ENCODE assay signal across 9 cellular contexts in the genomic region with DNA sequence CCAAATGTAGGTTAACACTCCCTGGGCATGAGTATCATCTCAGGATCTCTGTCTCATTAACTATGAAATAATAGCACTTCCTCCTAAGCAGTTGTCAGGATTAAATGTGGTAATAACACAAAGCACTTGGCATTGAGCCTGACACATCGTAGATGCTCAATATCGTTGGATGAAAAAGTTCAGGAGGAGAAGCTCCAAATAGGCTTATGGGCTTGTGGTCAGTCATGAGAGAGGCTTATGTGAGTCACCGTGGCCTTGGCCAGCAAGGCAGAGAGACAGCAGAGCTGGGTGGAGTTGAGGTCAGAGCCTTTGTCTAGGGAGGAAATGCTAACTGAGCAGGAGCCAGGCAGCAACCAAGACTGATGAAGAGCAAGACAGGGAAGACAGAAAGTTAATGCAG.
DNase-seq lines count a peak whose midpoint lies in the region; ATAC-seq lines count a peak whose summit lies in the region.
"Had no signal": no experiment of that assay in that cellular context is flagged by ENCODE, and none has a peak within 500 bp of the region (broad histone marks: within the 10 kb centered on the region; RNA-seq: fewer than 3 reads in every experiment).

No MANE protein-coding gene starts in this region.

- H3K4me1 Mint-ChIP-seq in activated T-helper 2 cell treated with anti-CD3 and anti-CD28 coated beads, Interferon-gamma antibody, Interleukin-2, Interleukin-4, amounts not matched to agents 10 μg/mL and 5 μg/mL and 100 μg/mL, durations not matched to agents 14 hours and 24 hours and 36 hours (ENCODE audit: low read depth): peaks cover 45% of the 10 kb centered on the region

- no peaks in the 10 kb centered on the region for H3K36me3 ChIP-seq in neuronal stem cell (replicated peaks in 1 of 2; ENCODE audit: control insufficient read depth in 2 of 2, insufficient read depth in 2 of 2, low read length in 2 of 2)

- no peak overlapping the region for H2BK5ac ChIP-seq in neuronal stem cell (ENCODE audit: low read length)

- no peak overlapping the region for H2BK15ac ChIP-seq in neuronal stem cell (ENCODE audit: low read length)

- no peak overlapping the region for H3K27ac ChIP-seq in neuronal stem cell (replicated peaks; ENCODE audit: low read length)
- H3K27ac ChIP-seq: parathyroid adenoma had no signal

- intact Hi-C loops in activated T-helper 2 cell treated with anti-CD3 and anti-CD28 coated beads, Interferon-gamma antibody, Interleukin-2, Interleukin-4, amounts not matched to agents 10 μg/mL and 5 μg/mL and 100 μg/mL, durations not matched to agents 14 hours and 24 hours and 36 hours (cut with micrococcal nuclease): no loop called here

- no peak overlapping the region for H3K18ac ChIP-seq in neuronal stem cell (ENCODE audit: low read length)

- no peak overlapping the region for H4K8ac ChIP-seq in neuronal stem cell (ENCODE audit: low read depth, low read length)

- no peak overlapping the region for H3K4me2 ChIP-seq in neuronal stem cell (ENCODE audit: insufficient read depth, low read length, poor library complexity, severe bottlenecking)

- peak overlapping the region in 1 of 2 donors; percentile 37 for H3K4me3 ChIP-seq in neuronal stem cell (ENCODE audit: low read length in 2 of 2)

- peaks cover 0 to 4% of the 10 kb centered on the region in 2 donors for H3K4me1 ChIP-seq in neuronal stem cell (ENCODE audit: control insufficient read depth in 2 of 2, insufficient read depth in 1 of 2, low read depth in 1 of 2, low read length in 2 of 2)
- H3K4me1 ChIP-seq: parathyroid adenoma had no signal

- H4K91ac ChIP-seq in neuronal stem cell (ENCODE audit: low read depth, low read length, poor library complexity): no peak overlapping the region

- no peak overlapping the region for H3K4ac ChIP-seq in neuronal stem cell (ENCODE audit: low read length)

- no peak overlapping the region for H2BK120ac ChIP-seq in neuronal stem cell (ENCODE audit: low read depth, low read length)

- no peaks in the 10 kb centered on the region for H3K36me3 Mint-ChIP-seq in activated T-helper 2 cell treated with anti-CD3 and anti-CD28 coated beads, Interferon-gamma antibody, Interleukin-2, Interleukin-4, amounts not matched to agents 10 μg/mL and 5 μg/mL and 100 μg/mL, durations not matched to agents 14 hours and 24 hours and 36 hours (ENCODE audit: low read depth)

- no peaks in the 10 kb centered on the region for H3K9me3 Mint-ChIP-seq in activated T-helper 2 cell treated with anti-CD3 and anti-CD28 coated beads, Interferon-gamma antibody, Interleukin-2, Interleukin-4, amounts not matched to agents 10 μg/mL and 5 μg/mL and 100 μg/mL, durations not matched to agents 14 hours and 24 hours and 36 hours

- no peak overlapping the region for H2AFZ ChIP-seq in neuronal stem cell (ENCODE audit: low read length)
- H2AFZ ChIP-seq: parathyroid adenoma had no signal

- no peak overlapping the region for H3K4me3 Mint-ChIP-seq in activated T-helper 2 cell treated with anti-CD3 and anti-CD28 coated beads, Interferon-gamma antibody, Interleukin-2, Interleukin-4, amounts not matched to agents 10 μg/mL and 5 μg/mL and 100 μg/mL, durations not matched to agents 14 hours and 24 hours and 36 hours (ENCODE audit: low read depth)

- no peak overlapping the region for H2BK12ac ChIP-seq in neuronal stem cell (ENCODE audit: low read length)

- no peaks in the 10 kb centered on the region for H3K27me3 Mint-ChIP-seq in activated T-helper 2 cell treated with anti-CD3 and anti-CD28 coated beads, Interferon-gamma antibody, Interleukin-2, Interleukin-4, amounts not matched to agents 10 μg/mL and 5 μg/mL and 100 μg/mL, durations not matched to agents 14 hours and 24 hours and 36 hours (ENCODE audit: low read depth)

- H3K27ac Mint-ChIP-seq in activated T-helper 2 cell treated with anti-CD3 and anti-CD28 coated beads, Interferon-gamma antibody, Interleukin-2, Interleukin-4, amounts not matched to agents 10 μg/mL and 5 μg/mL and 100 μg/mL, durations not matched to agents 14 hours and 24 hours and 36 hours: peak overlapping the region; percentile 3

- peaks cover 0 to 2% (median 2%) of the 10 kb centered on the region in 3 experiments for H3K27me3 ChIP-seq in neuronal stem cell (ENCODE audit: control insufficient read depth in 3 of 3, insufficient read depth in 3 of 3, low read depth in 1 of 3, low read length in 3 of 3)

- no peaks in the 10 kb centered on the region for H3K9me3 ChIP-seq in neuronal stem cell (replicated peaks in 1 of 2; ENCODE audit: control insufficient read depth in 2 of 2, insufficient read depth in 1 of 2, low read depth in 1 of 2, low read length in 2 of 2)

- H3K79me1 ChIP-seq in neuronal stem cell (ENCODE audit: low read depth, low read length): no peaks in the 10 kb centered on the region

- H2AK5ac ChIP-seq in neuronal stem cell (ENCODE audit: low read depth, low read length): no peak overlapping the region

- no CpG with 5 or more reads among the region's 3 CpGs for WGBS in neuronal stem cell (ENCODE audit: extremely low coverage in 2 of 2, insufficient read length in 2 of 2, insufficient replicate concordance in 1 of 2), 2 donors

- no peak for ATAC-seq in HG02884 (IDR thresholded peaks at IDR 0.05; ENCODE audit: unreplicated experiment)

- no peak overlapping the region for H3K9ac ChIP-seq in neuronal stem cell (ENCODE audit: low read depth, low read length, poor library complexity)
- H3K9ac ChIP-seq: parathyroid adenoma had no signal

- DNase-seq in AG08395 (ENCODE audit: low spot score) (peak; percentile 95), HK-2 (ENCODE audit: unreplicated experiment) (peak; percentile 76), kidney glomerular epithelial cell (lab: John Stamatoyannopoulos, UW) (peak; percentile 89), GF-D8 (lab: John Stamatoyannopoulos, UW) (no peak), neuronal stem cell (ENCODE audit: low spot score) (no peak)
- no peak for DNase-seq in activated T-helper 2 cell treated with anti-CD3 and anti-CD28 coated beads, Interferon-gamma antibody, Interleukin-2, Interleukin-4, amounts not matched to agents 10 μg/mL and 5 μg/mL and 100 μg/mL, durations not matched to agents 14 hours and 24 hours and 36 hours (ENCODE audit: low spot score)
- DNase-seq in stimulated activated CD4-positive, alpha-beta T cell treated with anti-CD3 and anti-CD28 coated beads, Interleukin-4, amount 100 ng/mL, for 4 hours: no peak

- no peak overlapping the region for H3K14ac ChIP-seq in neuronal stem cell (ENCODE audit: low read length)

- H3K23ac ChIP-seq in neuronal stem cell (ENCODE audit: low read depth, low read length, poor library complexity): no peak overlapping the region

Comparison
In these comparisons a context has a peak if more than half of its experiments do, and no peak if none do; other contexts are left out.
1. DNase-seq: peak in AG08395 (single experiment), HK-2 (single experiment) and kidney glomerular epithelial cell (single experiment); none in activated T-helper 2 cell treated with anti-CD3 and anti-CD28 coated beads, Interferon-gamma antibody, Interleukin-2, Interleukin-4, amounts not matched to agents 10 μg/mL and 5 μg/mL and 100 μg/mL, durations not matched to agents 14 hours and 24 hours and 36 hours (single experiment), GF-D8 (single experiment), neuronal stem cell (single experiment) and stimulated activated CD4-positive, alpha-beta T cell treated with anti-CD3 and anti-CD28 coated beads, Interleukin-4, amount 100 ng/mL, for 4 hours (0 of 2).